ENCODE assay signal across 8 cellular contexts in the genomic region with DNA sequence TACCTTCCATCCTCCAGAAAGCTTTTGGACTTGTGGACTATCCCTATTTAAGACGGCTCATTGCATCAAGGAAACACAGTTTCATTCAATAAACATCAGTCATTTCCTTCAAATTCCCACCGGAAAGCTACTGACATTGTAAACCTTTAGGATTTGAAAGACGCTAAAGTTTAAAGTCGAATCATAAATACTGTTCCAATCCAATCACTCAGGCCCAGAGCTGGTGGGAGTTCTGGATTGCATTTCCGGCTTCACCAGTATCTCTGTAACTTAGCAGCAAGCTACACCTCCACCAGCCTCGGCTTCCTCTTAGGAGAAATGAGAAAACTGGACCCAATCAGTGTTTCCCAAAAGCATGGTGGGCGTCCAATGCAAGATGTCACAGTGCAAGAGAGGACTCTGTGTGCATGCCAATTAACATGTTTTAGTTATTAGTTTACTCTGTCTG. TPM values are rescaled to one million over a fixed set of nuclear protein-coding genes. Genes with fewer than 3 reads are reported as not detected.
A peak's percentile ranks its signal among the peaks of the same experiment; 100 is the strongest.
DNase-seq lines count a peak whose midpoint lies in the region; ATAC-seq, FAIRE-seq and TF ChIP-seq lines count a peak whose summit lies in the region.

No MANE protein-coding gene starts in this region.

- H3K4me1 Mint-ChIP-seq in activated naive CD8-positive, alpha-beta T cell (ENCODE audit: low read depth): peaks cover 52% of the 10 kb centered on the region

- no peaks in the 10 kb centered on the region for H3K9me3 ChIP-seq in A673 (ENCODE audit: low read depth, low read length, poor library complexity, severe bottlenecking)
- no peaks in the 10 kb centered on the region for H3K9me3 ChIP-seq in HAP-1
- no peaks in the 10 kb centered on the region for H3K9me3 ChIP-seq in iPS-15b (ENCODE audit: control insufficient read depth, insufficient read depth, low read length)
- no peaks in the 10 kb centered on the region for H3K9me3 ChIP-seq in spleen

- BruUV-seq in A673 (replicated peaks; lab: Mats Ljungman, UMichigan): no TSS peak

- peak overlapping the region; percentile 97 for H3K4me3 ChIP-seq in A673 (ENCODE audit: low read depth, low read length, poor library complexity, severe bottlenecking)
- H3K4me3 ChIP-seq in HAP-1: peak overlapping the region; percentile 87
- H3K4me3 ChIP-seq in iPS-15b (ENCODE audit: low read depth, low read length): peak overlapping the region; percentile 88
- peak overlapping the region; percentile 74 to 95 (median 88) for H3K4me3 ChIP-seq in spleen

- TF ChIP-seq CTCF in A673 (conservative IDR thresholded peaks at IDR 0.05; ENCODE audit: low read depth, low read length) (no peak), spleen (IDR thresholded peaks at IDR 0.05 in 8 of 11, conservative IDR thresholded peaks at IDR 0.05 in 3 of 11) (no peak)

- H3K4me3 Mint-ChIP-seq in activated naive CD8-positive, alpha-beta T cell: peak overlapping the region; percentile 88

- H3K9ac ChIP-seq in iPS-15b (ENCODE audit: low read depth, low read length): peak overlapping the region; percentile 81

- peaks cover 3% of the 10 kb centered on the region for H3K36me3 ChIP-seq in A673 (ENCODE audit: insufficient read depth, low read length, poor library complexity, severe bottlenecking)
- no peaks in the 10 kb centered on the region for H3K36me3 ChIP-seq in HAP-1 (replicated peaks)
- no peaks in the 10 kb centered on the region for H3K36me3 ChIP-seq in iPS-15b (ENCODE audit: control insufficient read depth, insufficient read depth, low read length)
- H3K36me3 ChIP-seq in spleen: peaks cover 0 to 8% (median 0%) of the 10 kb centered on the region in 6 donors

- H3K4me1 ChIP-seq in A673 (ENCODE audit: insufficient read depth, low read length, poor library complexity, severe bottlenecking): peaks cover 26% of the 10 kb centered on the region
- peaks cover 16% of the 10 kb centered on the region for H3K4me1 ChIP-seq in HAP-1
- peaks cover 11% of the 10 kb centered on the region for H3K4me1 ChIP-seq in iPS-15b (ENCODE audit: control insufficient read depth, insufficient read depth, low read length)
- peaks cover 16 to 83% (median 68%) of the 10 kb centered on the region in 6 donors for H3K4me1 ChIP-seq in spleen

- H3K9me3 Mint-ChIP-seq in activated naive CD8-positive, alpha-beta T cell (ENCODE audit: low read depth): peaks cover 3% of the 10 kb centered on the region

- H3K27me3 ChIP-seq in A673 (replicated peaks; ENCODE audit: insufficient read depth, low read depth, low read length, poor library complexity) (no peaks in the 10 kb centered on the region), HAP-1 (ENCODE audit: low read depth) (no peaks in the 10 kb centered on the region), iPS-15b (ENCODE audit: control insufficient read depth, insufficient read depth, low read length) (no peaks in the 10 kb centered on the region), spleen (replicated peaks in 1 of 7) (no peaks in the 10 kb centered on the region)

- intact Hi-C loops in A673 (cut with micrococcal nuclease; ENCODE audit: unreplicated experiment): no loop called here
- intact Hi-C loops in spleen (cut with DNase I; ENCODE audit: low total_unique reads): no loop called here

- TF ChIP-seq POLR2A in spleen (IDR thresholded peaks at IDR 0.05): no peak
- TF ChIP-seq POLR2A in GM12891 (IDR thresholded peaks at IDR 0.05; ENCODE audit: low read depth, low read length): no peak

- peak overlapping the region; percentile 83 for H3K27ac Mint-ChIP-seq in activated naive CD8-positive, alpha-beta T cell

- POLR2A ChIA-PET in A673 (lab: Charles Lee; ENCODE audit: low non-redundant PET): no interaction called here

- H3K27me3 Mint-ChIP-seq in activated naive CD8-positive, alpha-beta T cell: no peaks in the 10 kb centered on the region

- ATAC-seq in HG02852 (IDR thresholded peaks at IDR 0.05; ENCODE audit: unreplicated experiment): no peak

- WGBS in spleen, 5 donors: 34 to 53% (median 39%) methylated on average over 7 of the region's 7 CpGs

- H3K27ac ChIP-seq in A673 (ENCODE audit: low read depth, low read length, poor library complexity, severe bottlenecking) (peak overlapping the region; percentile 97), spleen (peak overlapping the region in 7 of 8 donors; percentile 92 to 98 (median 95))

- FAIRE-seq in GM12891 (lab: Jason Lieb, UNC): no peak

- in situ Hi-C loops in HAP-1 (cut with MboI; ENCODE audit: low sequenced_read_pairs): no loop called here

- H3K36me3 Mint-ChIP-seq in activated naive CD8-positive, alpha-beta T cell: peaks cover 9% of the 10 kb centered on the region

- DNase-seq in A673 (ENCODE audit: low spot score) (peak; percentile 91), HAP-1 (ENCODE audit: low spot score in 2 of 2) (peak in 1 of 2 experiments; percentile 17), spleen (no peak), GM12891 (ENCODE audit: insufficient read length, low spot score) (no peak)
- DNase-seq in activated CD4-positive, CD25-positive, alpha-beta regulatory T cell (lab: John Stamatoyannopoulos, UW): no peak

- CTCF ChIA-PET in A673 (lab: Charles Lee): interaction anchor here (0.9 to 1.0 kb wide), 2 partner anchors 50 to 416 kb away, joined by 3 read pairs; no protein-coding TSS in a partner anchor

TF ChIP-seq in GM12891, 5 proteins besides CTCF, POLR2A, EP300 and RAD21:
- no peak for TF ChIP-seq POLR2AphosphoS5 (IDR thresholded peaks at IDR 0.05; ENCODE audit: low read depth, low read length)
- TF ChIP-seq TAF1 (IDR thresholded peaks at IDR 0.05; ENCODE audit: low read depth, low read length): no peak
- TF ChIP-seq POU2F2 (IDR thresholded peaks at IDR 0.05; ENCODE audit: low read depth, low read length): no peak
- TF ChIP-seq SPI1 (IDR thresholded peaks at IDR 0.05; ENCODE audit: low read depth, low read length): no peak
- TF ChIP-seq PAX5 (IDR thresholded peaks at IDR 0.05; ENCODE audit: insufficient read depth, low read length, severe bottlenecking): no peak
TF ChIP-seq in GM12891: peak in this region for 0.

RNA-seq across cellular contexts. Expression of gene WDFY1, which starts 1.6 kb away (rescaled TPM):
- 72.6 and 88.7 TPM in 2 replicates for total RNA-seq in A673 (2021)
- 10 to 100 TPM; 46.4 to 68.5 (median 54.7) TPM for total RNA-seq in spleen
- 10 to 100 TPM; 14.3 to 20.4 (median 18.1) TPM for polyA plus RNA-seq in spleen
- polyA plus RNA-seq in GM12891 (2012; ENCODE audit: low read depth, missing spikeins): 16.4 TPM

RNA-seq across cellular contexts. Expression of gene MRPL44, which starts 13.7 kb away (rescaled TPM):
- 38.3 and 39.1 TPM in 2 replicates for total RNA-seq in A673 (2021)
- total RNA-seq in spleen: 10 to 100 TPM; 21.9 to 36.3 (median 25.7) TPM
- polyA plus RNA-seq in spleen: 10 to 100 TPM; 19.4 to 34.6 (median 26.4) TPM
- polyA plus RNA-seq in GM12891 (2012; ENCODE audit: low read depth, missing spikeins): 27.1 TPM
